Comparison of ENCODE assay signal across 8 cellular contexts in the genomic region with DNA sequence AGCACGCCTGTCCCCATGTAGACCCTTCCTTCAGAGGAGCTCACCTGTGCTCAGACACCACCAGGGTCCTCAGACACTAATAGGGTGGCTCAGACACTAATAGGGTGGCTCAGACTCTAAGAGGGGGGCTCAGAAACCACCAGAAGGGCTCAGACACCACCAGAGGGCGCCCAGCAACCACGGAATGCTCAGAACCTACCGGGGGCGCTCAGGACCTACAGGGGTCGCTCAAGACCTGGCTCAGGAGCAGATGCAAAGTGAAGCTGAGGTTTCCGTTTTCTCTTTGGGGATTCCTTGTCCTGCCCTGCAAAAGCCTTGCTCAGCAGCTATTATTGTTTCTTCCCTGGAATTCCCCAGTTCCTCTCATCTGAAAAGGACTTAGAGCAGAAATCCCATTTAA.
DNase-seq lines count a peak whose midpoint lies in the region; ATAC-seq lines count a peak whose summit lies in the region.
"Not testable (repeated sequence)": the region's sequence is repeated elsewhere in the genome, so short reads cannot be mapped to it uniquely, and the experiment has no call there.

No MANE protein-coding gene starts in this region.

- not testable (repeated sequence) for H3K27me3 Mint-ChIP-seq in activated naive CD8-positive, alpha-beta T cell treated with anti-CD3 and anti-CD28 coated beads, Interleukin-2, amount 10 ng/mL, durations not matched to agents 7 days and 5 days; stimulated activated memory B cell treated with anti-CD40 and anti-IgM and Interleukin-4, amounts not matched to agents 10 μg/mL and 1 μg/mL and 100 μg/mL, for 72 hours

- DNase-seq in activated naive CD8-positive, alpha-beta T cell treated with anti-CD3 and anti-CD28 coated beads, Interleukin-2, amount 10 ng/mL, durations not matched to agents 7 days and 5 days, result not testable (repeated sequence)

- POLR2A ChIA-PET in activated naive CD8-positive, alpha-beta T cell treated with anti-CD3 and anti-CD28 coated beads, Interleukin-2, amount 10 ng/mL, durations not matched to agents 7 days and 5 days (lab: Charles Lee), result not testable (repeated sequence)

- peak; percentile 59 for ATAC-seq in GM18517 (IDR thresholded peaks at IDR 0.05; ENCODE audit: unreplicated experiment)
- peak; percentile 98 for ATAC-seq in GM19372 (IDR thresholded peaks at IDR 0.05; ENCODE audit: low read depth, unreplicated experiment)
- peak; percentile 99 for ATAC-seq in GM21529 (IDR thresholded peaks at IDR 0.05; ENCODE audit: unreplicated experiment)
- ATAC-seq in HG02852 (IDR thresholded peaks at IDR 0.05; ENCODE audit: unreplicated experiment), result peak; percentile 95
- ATAC-seq in HG03108 (IDR thresholded peaks at IDR 0.05; ENCODE audit: unreplicated experiment), result peak; percentile 89
- ATAC-seq in HG03565 (IDR thresholded peaks at IDR 0.05; ENCODE audit: unreplicated experiment), result peak; percentile 90
- peak; percentile 100 for ATAC-seq in activated naive CD8-positive, alpha-beta T cell treated with anti-CD3 and anti-CD28 coated beads, Interleukin-2, amount 10 ng/mL, durations not matched to agents 7 days and 5 days (ENCODE audit: low read depth)
- peak; percentile 84 for ATAC-seq in stimulated activated memory B cell treated with anti-CD40 and anti-IgM and Interleukin-4, amounts not matched to agents 10 μg/mL and 1 μg/mL and 100 μg/mL, for 72 hours

- not testable (repeated sequence) for H3K27ac Mint-ChIP-seq in activated naive CD8-positive, alpha-beta T cell treated with anti-CD3 and anti-CD28 coated beads, Interleukin-2, amount 10 ng/mL, durations not matched to agents 7 days and 5 days; stimulated activated memory B cell treated with anti-CD40 and anti-IgM and Interleukin-4, amounts not matched to agents 10 μg/mL and 1 μg/mL and 100 μg/mL, for 72 hours

- H3K4me3 Mint-ChIP-seq in activated naive CD8-positive, alpha-beta T cell treated with anti-CD3 and anti-CD28 coated beads, Interleukin-2, amount 10 ng/mL, durations not matched to agents 7 days and 5 days; stimulated activated memory B cell treated with anti-CD40 and anti-IgM and Interleukin-4, amounts not matched to agents 10 μg/mL and 1 μg/mL and 100 μg/mL, for 72 hours: not testable (repeated sequence)

- H3K9me3 Mint-ChIP-seq in activated naive CD8-positive, alpha-beta T cell treated with anti-CD3 and anti-CD28 coated beads, Interleukin-2, amount 10 ng/mL, durations not matched to agents 7 days and 5 days; stimulated activated memory B cell treated with anti-CD40 and anti-IgM and Interleukin-4, amounts not matched to agents 10 μg/mL and 1 μg/mL and 100 μg/mL, for 72 hours: not testable (repeated sequence)

- H3K36me3 Mint-ChIP-seq in activated naive CD8-positive, alpha-beta T cell treated with anti-CD3 and anti-CD28 coated beads, Interleukin-2, amount 10 ng/mL, durations not matched to agents 7 days and 5 days; stimulated activated memory B cell treated with anti-CD40 and anti-IgM and Interleukin-4, amounts not matched to agents 10 μg/mL and 1 μg/mL and 100 μg/mL, for 72 hours: not testable (repeated sequence)

- H3K4me1 Mint-ChIP-seq in activated naive CD8-positive, alpha-beta T cell treated with anti-CD3 and anti-CD28 coated beads, Interleukin-2, amount 10 ng/mL, durations not matched to agents 7 days and 5 days; stimulated activated memory B cell treated with anti-CD40 and anti-IgM and Interleukin-4, amounts not matched to agents 10 μg/mL and 1 μg/mL and 100 μg/mL, for 72 hours: not testable (repeated sequence)
